10 cellular contexts compared by ENCODE assay signal in the genomic region with DNA sequence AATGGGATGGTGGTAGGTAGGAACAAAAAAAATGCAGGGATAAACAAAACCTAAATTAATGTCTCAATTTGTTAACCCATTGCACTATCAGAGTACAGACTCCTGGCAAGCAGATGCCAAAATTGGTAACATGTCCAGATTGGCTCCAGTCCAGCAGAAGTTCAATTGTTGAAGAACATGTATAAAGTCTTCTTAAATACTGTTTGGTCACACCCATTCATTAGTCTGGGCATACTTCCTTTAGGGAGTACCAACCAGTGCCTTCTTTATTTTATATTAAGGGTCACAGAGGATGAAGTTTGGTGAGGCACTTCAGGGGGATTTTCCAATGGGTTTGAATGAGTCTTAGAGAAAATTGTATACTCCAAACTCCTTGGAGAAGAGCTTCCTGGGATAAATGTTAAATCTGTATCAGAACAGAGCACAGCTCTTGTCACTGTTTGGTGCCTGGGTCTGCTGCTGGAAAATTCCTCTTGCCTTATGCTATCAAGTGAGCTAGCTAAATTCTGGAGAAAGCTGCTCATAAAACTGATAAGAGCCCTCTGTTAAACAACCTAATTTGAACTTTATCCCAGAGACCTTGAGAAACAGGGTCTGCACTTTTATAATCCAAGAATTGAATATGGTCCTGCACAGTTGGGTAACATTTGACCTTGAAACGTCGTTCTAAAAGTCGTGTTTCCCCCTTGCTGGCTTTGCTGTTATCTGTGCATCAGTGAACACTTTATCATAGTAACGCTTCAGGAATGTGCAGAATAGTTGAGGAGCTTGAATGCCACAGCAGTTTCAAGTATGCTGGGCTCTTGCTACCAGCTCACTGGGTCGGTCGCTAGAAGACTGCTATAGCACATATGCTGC.
DNase-seq lines count a peak whose midpoint lies in the region; ATAC-seq and TF ChIP-seq lines count a peak whose summit lies in the region.
"Had no signal": no experiment of that assay in that cellular context is flagged by ENCODE, and none has a peak within 500 bp of the region (broad histone marks: within the 10 kb centered on the region; RNA-seq: fewer than 3 reads in every experiment).

No MANE protein-coding gene starts in this region.

- H3K4me3 ChIP-seq in fibroblast of pulmonary artery (replicated peaks; ENCODE audit: low read depth, low read length): no peak overlapping the region
- H3K4me3 ChIP-seq in trophoblast cell (ENCODE audit: low read depth, low read length): no peak overlapping the region
- H3K4me3 ChIP-seq in endodermal cell (ENCODE audit: low read length): no peak overlapping the region
- H3K4me3 ChIP-seq: prostate gland had no signal

- no peaks in the 10 kb centered on the region for H3K36me3 ChIP-seq in trophoblast cell (ENCODE audit: control insufficient read depth in 1 of 2, insufficient read depth in 2 of 2, low read length in 2 of 2)
- no peaks in the 10 kb centered on the region for H3K36me3 ChIP-seq in endodermal cell (ENCODE audit: control insufficient read depth, insufficient read depth, low read length)
- H3K36me3 ChIP-seq: prostate gland had no signal

- H3K79me2 ChIP-seq in trophoblast cell (ENCODE audit: control insufficient read depth, insufficient read depth, low read length, poor library complexity): no peaks in the 10 kb centered on the region

- no peak overlapping the region for H3K14ac ChIP-seq in trophoblast cell (ENCODE audit: low read length)

- H4K91ac ChIP-seq in trophoblast cell (ENCODE audit: low read depth, low read length): no peak overlapping the region

- H3K23ac ChIP-seq in trophoblast cell (ENCODE audit: low read length): no peak overlapping the region

- H3K9ac ChIP-seq in trophoblast cell (ENCODE audit: low read length): no peak overlapping the region
- H3K9ac ChIP-seq in endodermal cell (ENCODE audit: extremely low read depth, low read length, poor library complexity, severe bottlenecking): no peak overlapping the region

- CTCF ChIA-PET in RWPE1 (lab: Yijun Ruan, JAX): interaction anchor here (0.6 kb wide), 1 partner anchor 1787 kb away, joined by 3 read pairs; no protein-coding TSS in a partner anchor

- no peaks in the 10 kb centered on the region for H3K27me3 Mint-ChIP-seq in endodermal cell (ENCODE audit: insufficient read depth)

- no peak overlapping the region for H4K12ac ChIP-seq in trophoblast cell (ENCODE audit: low read depth, low read length)

- H2AK5ac ChIP-seq in trophoblast cell (ENCODE audit: low read length): no peak overlapping the region

- H3K27ac ChIP-seq in RWPE1 (no peak overlapping the region), trophoblast cell (ENCODE audit: low read depth, low read length) (peak overlapping the region; percentile 43), endodermal cell (ENCODE audit: low read depth, low read length) (no peak overlapping the region)
- H3K27ac ChIP-seq: prostate gland had no signal

- no peak overlapping the region for H3K4me2 ChIP-seq in trophoblast cell (ENCODE audit: low read length)

- no peak overlapping the region for H2BK5ac ChIP-seq in trophoblast cell (ENCODE audit: low read depth, low read length, poor library complexity)

- H2BK120ac ChIP-seq in trophoblast cell (ENCODE audit: insufficient read depth, low read length, poor library complexity): peak overlapping the region; percentile 3

- no peak overlapping the region for H3K4ac ChIP-seq in trophoblast cell (ENCODE audit: low read depth, low read length)

- no peak overlapping the region for H2AFZ ChIP-seq in trophoblast cell (ENCODE audit: insufficient read depth, low read length, poor library complexity)

- H3K9me3 Mint-ChIP-seq in endodermal cell: no peaks in the 10 kb centered on the region

- H3K27me3 ChIP-seq in trophoblast cell (ENCODE audit: insufficient read depth, low read length): no peaks in the 10 kb centered on the region
- no peaks in the 10 kb centered on the region for H3K27me3 ChIP-seq in endodermal cell (ENCODE audit: control insufficient read depth, insufficient read depth, low read length, poor library complexity, severe bottlenecking)

- H3K4me1 ChIP-seq in trophoblast cell (ENCODE audit: control insufficient read depth in 1 of 2, insufficient read depth in 2 of 2, low read length in 2 of 2) (peaks cover 0 to 8% of the 10 kb centered on the region in 2 experiments), endodermal cell (ENCODE audit: control insufficient read depth, insufficient read depth, low read length) (no peaks in the 10 kb centered on the region)
- H3K4me1 ChIP-seq: prostate gland had no signal

- no peak overlapping the region for H3K4me3 Mint-ChIP-seq in endodermal cell

- no peak overlapping the region for H2BK12ac ChIP-seq in trophoblast cell (ENCODE audit: low read length)

- peaks cover 10% of the 10 kb centered on the region for H3K79me1 ChIP-seq in trophoblast cell (ENCODE audit: low read length)

- H4K8ac ChIP-seq in trophoblast cell (ENCODE audit: low read depth, low read length): no peak overlapping the region

- H3K9me3 ChIP-seq in trophoblast cell (ENCODE audit: insufficient read depth, low read depth, low read length): no peaks in the 10 kb centered on the region
- H3K9me3 ChIP-seq in endodermal cell (ENCODE audit: control insufficient read depth, low read length): no peaks in the 10 kb centered on the region
- H3K9me3 ChIP-seq: prostate gland had no signal

- H3K36me3 Mint-ChIP-seq in endodermal cell (ENCODE audit: low read depth): no peaks in the 10 kb centered on the region

- TF ChIP-seq CTCF in RWPE1 (conservative IDR thresholded peaks at IDR 0.05; ENCODE audit: low read depth) (no peak), fibroblast of pulmonary artery (IDR thresholded peaks at IDR 0.05; ENCODE audit: low read length, missing control alignments) (no peak), endodermal cell (conservative IDR thresholded peaks at IDR 0.05) (no peak)

- ATAC-seq in GM21526 (IDR thresholded peaks at IDR 0.05; ENCODE audit: low FRiP score, unreplicated experiment): no peak

- no peaks in the 10 kb centered on the region for H3K4me1 Mint-ChIP-seq in endodermal cell

- POLR2A ChIA-PET in RWPE1 (lab: Yijun Ruan, JAX; ENCODE audit: low non-redundant PET): no interaction called here

- WGBS in trophoblast cell (ENCODE audit: extremely low coverage, insufficient coverage, insufficient read length): no CpG with 5 or more reads among the region's 6 CpGs
- WGBS in endodermal cell (ENCODE audit: insufficient coverage in 1 of 2, insufficient read length in 1 of 2), 2 experiments: 90 to 93% methylated on average over 5 to 6 of the region's 6 CpGs

- no peak overlapping the region for H3K27ac Mint-ChIP-seq in endodermal cell

- H3K18ac ChIP-seq in trophoblast cell (ENCODE audit: low read length): no peak overlapping the region

- peak; percentile 52 for DNase-seq in ELF-1 (ENCODE audit: low read depth, low spot score)
- DNase-seq in RWPE1 (ENCODE audit: low spot score): peak; percentile 20
- peak; percentile 83 for DNase-seq in fibroblast of pulmonary artery (ENCODE audit: low read depth)
- DNase-seq in trophoblast cell: peak; percentile 75 to 91
- DNase-seq in activated CD4-positive, CD25-positive, alpha-beta regulatory T cell treated with anti-CD3 and anti-CD28 coated beads, Interleukin-2, amount 50 U/mL, for 72 hours: no peak
- no peak for DNase-seq in endodermal cell
- no peak for DNase-seq in cortex of kidney (lab: John Stamatoyannopoulos, UW)
- DNase-seq: GDM1 had no signal

Comparison
In these comparisons a context has a peak if more than half of its experiments do, and no peak if none do; other contexts are left out.
1. DNase-seq: peak in ELF-1 (single experiment), RWPE1 (single experiment), fibroblast of pulmonary artery (single experiment) and trophoblast cell (2 of 2); none in activated CD4-positive, CD25-positive, alpha-beta regulatory T cell treated with anti-CD3 and anti-CD28 coated beads, Interleukin-2, amount 50 U/mL, for 72 hours (single experiment), endodermal cell (single experiment) and cortex of kidney (single experiment).